Comparison of ENCODE assay signal across 1 cellular context in the genomic region with DNA sequence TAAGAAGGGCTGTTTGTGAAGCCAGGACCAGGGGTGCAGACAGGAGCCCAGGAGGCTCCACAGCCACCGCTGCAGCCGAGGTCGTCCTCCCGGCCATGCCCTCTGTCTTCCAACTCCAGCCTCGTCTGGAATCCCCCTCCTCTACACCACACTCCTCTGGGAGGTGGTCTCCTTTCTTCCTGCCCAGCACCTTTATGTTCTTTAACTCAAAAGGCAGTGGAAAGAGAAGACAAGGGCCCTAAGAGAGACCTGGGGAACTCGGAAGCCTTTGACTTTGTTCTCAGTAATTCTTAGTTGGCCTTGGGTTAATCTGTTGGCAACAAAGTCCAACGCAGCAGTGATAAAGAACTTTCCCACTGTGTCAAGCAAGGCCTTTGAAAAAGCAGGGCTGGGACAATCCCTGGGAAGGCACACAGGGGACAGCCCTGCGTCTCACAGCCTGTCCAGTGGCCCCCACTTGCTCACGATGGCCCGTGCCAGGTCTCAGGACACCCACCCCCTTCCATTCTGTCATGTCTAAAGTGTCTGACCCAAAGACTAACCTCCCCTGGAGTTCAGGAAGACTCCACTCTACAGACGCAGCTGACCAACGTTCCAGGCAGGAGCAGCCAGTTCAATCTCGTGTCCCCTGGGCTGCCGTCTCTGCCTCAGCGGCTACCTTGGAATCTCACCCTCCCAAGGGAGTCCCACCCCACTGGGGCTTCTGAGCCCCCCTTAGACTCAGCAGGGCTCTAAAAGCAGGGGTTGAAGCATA.
TF ChIP-seq lines count a peak whose summit lies in the region.

No MANE protein-coding gene starts in this region.

TF ChIP-seq in HepG2, 621 proteins besides CTCF, POLR2A, EP300 and RAD21 (continued from another document and continues in another):
- TF ChIP-seq, protein P1, sequence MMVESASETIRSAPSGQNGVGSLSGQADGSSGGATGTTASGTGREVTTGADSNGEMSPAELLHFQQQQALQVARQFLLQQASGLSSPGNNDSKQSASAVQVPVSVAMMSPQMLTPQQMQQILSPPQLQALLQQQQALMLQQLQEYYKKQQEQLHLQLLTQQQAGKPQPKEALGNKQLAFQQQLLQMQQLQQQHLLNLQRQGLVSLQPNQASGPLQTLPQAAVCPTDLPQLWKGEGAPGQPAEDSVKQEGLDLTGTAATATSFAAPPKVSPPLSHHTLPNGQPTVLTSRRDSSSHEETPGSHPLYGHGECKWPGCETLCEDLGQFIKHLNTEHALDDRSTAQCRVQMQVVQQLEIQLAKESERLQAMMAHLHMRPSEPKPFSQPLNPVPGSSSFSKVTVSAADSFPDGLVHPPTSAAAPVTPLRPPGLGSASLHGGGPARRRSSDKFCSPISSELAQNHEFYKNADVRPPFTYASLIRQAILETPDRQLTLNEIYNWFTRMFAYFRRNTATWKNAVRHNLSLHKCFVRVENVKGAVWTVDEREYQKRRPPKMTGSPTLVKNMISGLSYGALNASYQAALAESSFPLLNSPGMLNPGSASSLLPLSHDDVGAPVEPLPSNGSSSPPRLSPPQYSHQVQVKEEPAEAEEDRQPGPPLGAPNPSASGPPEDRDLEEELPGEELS (CRISPR knock-in tag; IDR thresholded peaks at IDR 0.05), result peak; percentile 35
- TF ChIP-seq ZNF614 (CRISPR knock-in tag; IDR thresholded peaks at IDR 0.05; ENCODE audit: borderline replicate concordance) (peak; percentile 90; the same call in 1 of the 2 replicates), ZSCAN9 (CRISPR knock-in tag; IDR thresholded peaks at IDR 0.05; ENCODE audit: borderline replicate concordance) (peak; percentile 91), ZNF484 (CRISPR knock-in tag; IDR thresholded peaks at IDR 0.05; ENCODE audit: borderline replicate concordance, low read depth) (no peak), ZNF883 (CRISPR knock-in tag; IDR thresholded peaks at IDR 0.05; ENCODE audit: not compliant biosample characterization) (peak; percentile 21), ZBTB7A (CRISPR knock-in tag; IDR thresholded peaks at IDR 0.05) (peak; percentile 71), WIZ (CRISPR knock-in tag; IDR thresholded peaks at IDR 0.05) (no peak), ZMYM4 (CRISPR knock-in tag; IDR thresholded peaks at IDR 0.05) (peak; percentile 86), ZFP90 (CRISPR knock-in tag; IDR thresholded peaks at IDR 0.05; ENCODE audit: borderline replicate concordance) (peak; percentile 53), ZNF546 (CRISPR knock-in tag; conservative IDR thresholded peaks at IDR 0.05) (0 out of 2 replicates have a peak, but pooled peaks have one; percentile 40), ZNF639 (CRISPR knock-in tag; conservative IDR thresholded peaks at IDR 0.05) (peak; percentile 27; the same call in 1 of the 2 replicates), TEAD3 (CRISPR knock-in tag; optimal IDR thresholded peaks at IDR 0.05; ENCODE audit: borderline replicate concordance) (peak; percentile 72), ZBTB20 (CRISPR knock-in tag; IDR thresholded peaks at IDR 0.05; ENCODE audit: borderline replicate concordance, low read depth) (peak; percentile 66; the same call in 1 of the 2 replicates), TGIF2 (CRISPR knock-in tag; IDR thresholded peaks at IDR 0.05) (peak; percentile 74), ZNF468 (CRISPR knock-in tag; IDR thresholded peaks at IDR 0.05) (0 out of 2 replicates have a peak, but pooled peaks have one; percentile 49), REPIN1 (CRISPR knock-in tag; IDR thresholded peaks at IDR 0.05; ENCODE audit: borderline replicate concordance, low read depth) (peak; percentile 59; the same call in 1 of the 2 replicates), PHF21A (CRISPR knock-in tag; IDR thresholded peaks at IDR 0.05) (peak; percentile 77), SIX4 (CRISPR knock-in tag; IDR thresholded peaks at IDR 0.05) (0 out of 2 replicates have a peak, but pooled peaks have one; percentile 45), ZMYM2 (CRISPR knock-in tag; IDR thresholded peaks at IDR 0.05) (no peak), ZBTB7B (CRISPR knock-in tag; IDR thresholded peaks at IDR 0.05) (peak; percentile 93), GZF1 (CRISPR knock-in tag; IDR thresholded peaks at IDR 0.05) (no peak), ZNF501 (CRISPR knock-in tag; IDR thresholded peaks at IDR 0.05) (peak; percentile 72), CHD4 (IDR thresholded peaks at IDR 0.05; ENCODE audit: borderline replicate concordance, low read length) (no peak), NFKB2 (CRISPR knock-in tag; IDR thresholded peaks at IDR 0.05; ENCODE audit: borderline replicate concordance) (peak; percentile 88; the same call in 1 of the 2 replicates), DRAP1 (CRISPR knock-in tag; IDR thresholded peaks at IDR 0.05) (peak; percentile 81), PLSCR1 (CRISPR knock-in tag; IDR thresholded peaks at IDR 0.05; ENCODE audit: borderline replicate concordance) (no peak), ZBTB21 (CRISPR knock-in tag; IDR thresholded peaks at IDR 0.05) (0 out of 2 replicates have a peak, but pooled peaks have one; percentile 25), AHDC1 (CRISPR knock-in tag; IDR thresholded peaks at IDR 0.05; ENCODE audit: borderline replicate concordance) (peak; percentile 82; the same call in 1 of the 2 replicates), ERF (CRISPR knock-in tag; IDR thresholded peaks at IDR 0.05) (0 out of 2 replicates have a peak, but pooled peaks have one; percentile 37), GABPB1 (CRISPR knock-in tag; IDR thresholded peaks at IDR 0.05) (peak; percentile 39), ZSCAN22 (CRISPR knock-in tag; IDR thresholded peaks at IDR 0.05) (peak; percentile 43; the same call in 1 of the 2 replicates), ZC3H13 (CRISPR knock-in tag; IDR thresholded peaks at IDR 0.05) (peak; percentile 60; the same call in 1 of the 2 replicates), HDAC2 (CRISPR knock-in tag; IDR thresholded peaks at IDR 0.05) (peak; percentile 90), IRF2 (CRISPR knock-in tag; IDR thresholded peaks at IDR 0.05) (peak; percentile 59)
- TF ChIP-seq, protein P2, sequence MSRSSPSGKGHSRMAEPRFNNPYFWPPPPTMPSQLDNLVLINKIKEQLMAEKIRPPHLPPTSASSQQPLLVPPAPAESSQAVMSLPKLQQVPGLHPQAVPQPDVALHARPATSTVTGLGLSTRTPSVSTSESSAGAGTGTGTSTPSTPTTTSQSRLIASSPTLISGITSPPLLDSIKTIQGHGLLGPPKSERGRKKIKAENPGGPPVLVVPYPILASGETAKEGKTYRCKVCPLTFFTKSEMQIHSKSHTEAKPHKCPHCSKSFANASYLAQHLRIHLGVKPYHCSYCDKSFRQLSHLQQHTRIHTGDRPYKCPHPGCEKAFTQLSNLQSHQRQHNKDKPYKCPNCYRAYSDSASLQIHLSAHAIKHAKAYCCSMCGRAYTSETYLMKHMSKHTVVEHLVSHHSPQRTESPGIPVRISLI (CRISPR knock-in tag; IDR thresholded peaks at IDR 0.05; ENCODE audit: borderline replicate concordance), result peak; percentile 78; the same call in 1 of the 2 replicates
- TF ChIP-seq, protein P3, sequence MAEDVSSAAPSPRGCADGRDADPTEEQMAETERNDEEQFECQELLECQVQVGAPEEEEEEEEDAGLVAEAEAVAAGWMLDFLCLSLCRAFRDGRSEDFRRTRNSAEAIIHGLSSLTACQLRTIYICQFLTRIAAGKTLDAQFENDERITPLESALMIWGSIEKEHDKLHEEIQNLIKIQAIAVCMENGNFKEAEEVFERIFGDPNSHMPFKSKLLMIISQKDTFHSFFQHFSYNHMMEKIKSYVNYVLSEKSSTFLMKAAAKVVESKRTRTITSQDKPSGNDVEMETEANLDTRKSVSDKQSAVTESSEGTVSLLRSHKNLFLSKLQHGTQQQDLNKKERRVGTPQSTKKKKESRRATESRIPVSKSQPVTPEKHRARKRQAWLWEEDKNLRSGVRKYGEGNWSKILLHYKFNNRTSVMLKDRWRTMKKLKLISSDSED (CRISPR knock-in tag; IDR thresholded peaks at IDR 0.05), result no peak
- TF ChIP-seq, protein P4, sequence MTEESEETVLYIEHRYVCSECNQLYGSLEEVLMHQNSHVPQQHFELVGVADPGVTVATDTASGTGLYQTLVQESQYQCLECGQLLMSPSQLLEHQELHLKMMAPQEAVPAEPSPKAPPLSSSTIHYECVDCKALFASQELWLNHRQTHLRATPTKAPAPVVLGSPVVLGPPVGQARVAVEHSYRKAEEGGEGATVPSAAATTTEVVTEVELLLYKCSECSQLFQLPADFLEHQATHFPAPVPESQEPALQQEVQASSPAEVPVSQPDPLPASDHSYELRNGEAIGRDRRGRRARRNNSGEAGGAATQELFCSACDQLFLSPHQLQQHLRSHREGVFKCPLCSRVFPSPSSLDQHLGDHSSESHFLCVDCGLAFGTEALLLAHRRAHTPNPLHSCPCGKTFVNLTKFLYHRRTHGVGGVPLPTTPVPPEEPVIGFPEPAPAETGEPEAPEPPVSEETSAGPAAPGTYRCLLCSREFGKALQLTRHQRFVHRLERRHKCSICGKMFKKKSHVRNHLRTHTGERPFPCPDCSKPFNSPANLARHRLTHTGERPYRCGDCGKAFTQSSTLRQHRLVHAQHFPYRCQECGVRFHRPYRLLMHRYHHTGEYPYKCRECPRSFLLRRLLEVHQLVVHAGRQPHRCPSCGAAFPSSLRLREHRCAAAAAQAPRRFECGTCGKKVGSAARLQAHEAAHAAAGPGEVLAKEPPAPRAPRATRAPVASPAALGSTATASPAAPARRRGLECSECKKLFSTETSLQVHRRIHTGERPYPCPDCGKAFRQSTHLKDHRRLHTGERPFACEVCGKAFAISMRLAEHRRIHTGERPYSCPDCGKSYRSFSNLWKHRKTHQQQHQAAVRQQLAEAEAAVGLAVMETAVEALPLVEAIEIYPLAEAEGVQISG (CRISPR knock-in tag; IDR thresholded peaks at IDR 0.05), result peak; percentile 67
